Comparison of ENCODE assay signal across 1 cellular context in genomic region chr16:30370444-30371247, GRCh38.
TF ChIP-seq lines count a peak whose summit lies in the region.

A gene with protein sequence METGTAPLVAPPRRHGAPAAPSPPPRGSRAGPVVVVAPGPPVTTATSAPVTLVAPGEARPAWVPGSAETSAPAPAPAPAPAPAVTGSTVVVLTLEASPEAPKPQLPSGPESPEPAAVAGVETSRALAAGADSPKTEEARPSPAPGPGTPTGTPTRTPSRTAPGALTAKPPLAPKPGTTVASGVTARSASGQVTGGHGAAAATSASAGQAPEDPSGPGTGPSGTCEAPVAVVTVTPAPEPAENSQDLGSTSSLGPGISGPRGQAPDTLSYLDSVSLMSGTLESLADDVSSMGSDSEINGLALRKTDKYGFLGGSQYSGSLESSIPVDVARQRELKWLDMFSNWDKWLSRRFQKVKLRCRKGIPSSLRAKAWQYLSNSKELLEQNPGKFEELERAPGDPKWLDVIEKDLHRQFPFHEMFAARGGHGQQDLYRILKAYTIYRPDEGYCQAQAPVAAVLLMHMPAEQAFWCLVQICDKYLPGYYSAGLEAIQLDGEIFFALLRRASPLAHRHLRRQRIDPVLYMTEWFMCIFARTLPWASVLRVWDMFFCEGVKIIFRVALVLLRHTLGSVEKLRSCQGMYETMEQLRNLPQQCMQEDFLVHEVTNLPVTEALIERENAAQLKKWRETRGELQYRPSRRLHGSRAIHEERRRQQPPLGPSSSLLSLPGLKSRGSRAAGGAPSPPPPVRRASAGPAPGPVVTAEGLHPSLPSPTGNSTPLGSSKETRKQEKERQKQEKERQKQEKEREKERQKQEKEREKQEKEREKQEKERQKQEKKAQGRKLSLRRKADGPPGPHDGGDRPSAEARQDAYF (minus strand): TSS chr16:30370494. CDS start chr16:30370183, 311 bp downstream.

TF ChIP-seq in IMR-90, 13 proteins besides CTCF, POLR2A, EP300 and RAD21:
- TF ChIP-seq FOS (IDR thresholded peaks at IDR 0.05; ENCODE audit: low read depth, low read length): peak; percentile 50; the same call in 1 of the 2 replicates
- TF ChIP-seq MAZ (IDR thresholded peaks at IDR 0.05; ENCODE audit: borderline replicate concordance, low read depth, low read length): peak; percentile 82; the same call in 1 of the 2 replicates
- TF ChIP-seq RCOR1 (IDR thresholded peaks at IDR 0.05; ENCODE audit: insufficient replicate concordance, low read length): no peak
- TF ChIP-seq BHLHE40 (IDR thresholded peaks at IDR 0.05; ENCODE audit: low read depth, low read length): no peak
